2 cellular contexts compared by ENCODE assay signal in the genomic region with DNA sequence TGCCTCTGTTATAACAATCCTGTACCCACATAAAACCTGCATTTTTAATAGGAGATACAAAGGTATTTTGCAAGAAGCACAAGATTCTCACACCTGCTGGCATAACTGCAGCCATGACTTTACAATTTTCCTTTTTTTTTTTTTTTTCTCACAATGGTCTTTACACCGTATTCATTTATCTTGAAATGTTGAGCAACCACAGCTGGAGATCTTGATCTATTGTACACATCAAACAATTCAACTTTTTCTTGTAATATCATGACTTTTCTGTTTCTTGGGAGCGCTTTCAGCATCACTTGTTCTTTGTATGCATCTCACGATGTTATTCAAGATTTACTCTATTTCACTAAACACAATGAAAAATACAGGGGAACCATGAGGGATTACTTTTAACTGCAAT.
TF ChIP-seq lines count a peak whose summit lies in the region.

No MANE protein-coding gene starts in this region.

TF ChIP-seq in GM23338, 12 proteins besides CTCF, POLR2A, EP300 and RAD21 (continued from another document):
- TF ChIP-seq, protein P1, sequence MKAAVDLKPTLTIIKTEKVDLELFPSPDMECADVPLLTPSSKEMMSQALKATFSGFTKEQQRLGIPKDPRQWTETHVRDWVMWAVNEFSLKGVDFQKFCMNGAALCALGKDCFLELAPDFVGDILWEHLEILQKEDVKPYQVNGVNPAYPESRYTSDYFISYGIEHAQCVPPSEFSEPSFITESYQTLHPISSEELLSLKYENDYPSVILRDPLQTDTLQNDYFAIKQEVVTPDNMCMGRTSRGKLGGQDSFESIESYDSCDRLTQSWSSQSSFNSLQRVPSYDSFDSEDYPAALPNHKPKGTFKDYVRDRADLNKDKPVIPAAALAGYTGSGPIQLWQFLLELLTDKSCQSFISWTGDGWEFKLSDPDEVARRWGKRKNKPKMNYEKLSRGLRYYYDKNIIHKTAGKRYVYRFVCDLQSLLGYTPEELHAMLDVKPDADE (IDR thresholded peaks at IDR 0.05) = no peak
- TF ChIP-seq, protein P2, sequence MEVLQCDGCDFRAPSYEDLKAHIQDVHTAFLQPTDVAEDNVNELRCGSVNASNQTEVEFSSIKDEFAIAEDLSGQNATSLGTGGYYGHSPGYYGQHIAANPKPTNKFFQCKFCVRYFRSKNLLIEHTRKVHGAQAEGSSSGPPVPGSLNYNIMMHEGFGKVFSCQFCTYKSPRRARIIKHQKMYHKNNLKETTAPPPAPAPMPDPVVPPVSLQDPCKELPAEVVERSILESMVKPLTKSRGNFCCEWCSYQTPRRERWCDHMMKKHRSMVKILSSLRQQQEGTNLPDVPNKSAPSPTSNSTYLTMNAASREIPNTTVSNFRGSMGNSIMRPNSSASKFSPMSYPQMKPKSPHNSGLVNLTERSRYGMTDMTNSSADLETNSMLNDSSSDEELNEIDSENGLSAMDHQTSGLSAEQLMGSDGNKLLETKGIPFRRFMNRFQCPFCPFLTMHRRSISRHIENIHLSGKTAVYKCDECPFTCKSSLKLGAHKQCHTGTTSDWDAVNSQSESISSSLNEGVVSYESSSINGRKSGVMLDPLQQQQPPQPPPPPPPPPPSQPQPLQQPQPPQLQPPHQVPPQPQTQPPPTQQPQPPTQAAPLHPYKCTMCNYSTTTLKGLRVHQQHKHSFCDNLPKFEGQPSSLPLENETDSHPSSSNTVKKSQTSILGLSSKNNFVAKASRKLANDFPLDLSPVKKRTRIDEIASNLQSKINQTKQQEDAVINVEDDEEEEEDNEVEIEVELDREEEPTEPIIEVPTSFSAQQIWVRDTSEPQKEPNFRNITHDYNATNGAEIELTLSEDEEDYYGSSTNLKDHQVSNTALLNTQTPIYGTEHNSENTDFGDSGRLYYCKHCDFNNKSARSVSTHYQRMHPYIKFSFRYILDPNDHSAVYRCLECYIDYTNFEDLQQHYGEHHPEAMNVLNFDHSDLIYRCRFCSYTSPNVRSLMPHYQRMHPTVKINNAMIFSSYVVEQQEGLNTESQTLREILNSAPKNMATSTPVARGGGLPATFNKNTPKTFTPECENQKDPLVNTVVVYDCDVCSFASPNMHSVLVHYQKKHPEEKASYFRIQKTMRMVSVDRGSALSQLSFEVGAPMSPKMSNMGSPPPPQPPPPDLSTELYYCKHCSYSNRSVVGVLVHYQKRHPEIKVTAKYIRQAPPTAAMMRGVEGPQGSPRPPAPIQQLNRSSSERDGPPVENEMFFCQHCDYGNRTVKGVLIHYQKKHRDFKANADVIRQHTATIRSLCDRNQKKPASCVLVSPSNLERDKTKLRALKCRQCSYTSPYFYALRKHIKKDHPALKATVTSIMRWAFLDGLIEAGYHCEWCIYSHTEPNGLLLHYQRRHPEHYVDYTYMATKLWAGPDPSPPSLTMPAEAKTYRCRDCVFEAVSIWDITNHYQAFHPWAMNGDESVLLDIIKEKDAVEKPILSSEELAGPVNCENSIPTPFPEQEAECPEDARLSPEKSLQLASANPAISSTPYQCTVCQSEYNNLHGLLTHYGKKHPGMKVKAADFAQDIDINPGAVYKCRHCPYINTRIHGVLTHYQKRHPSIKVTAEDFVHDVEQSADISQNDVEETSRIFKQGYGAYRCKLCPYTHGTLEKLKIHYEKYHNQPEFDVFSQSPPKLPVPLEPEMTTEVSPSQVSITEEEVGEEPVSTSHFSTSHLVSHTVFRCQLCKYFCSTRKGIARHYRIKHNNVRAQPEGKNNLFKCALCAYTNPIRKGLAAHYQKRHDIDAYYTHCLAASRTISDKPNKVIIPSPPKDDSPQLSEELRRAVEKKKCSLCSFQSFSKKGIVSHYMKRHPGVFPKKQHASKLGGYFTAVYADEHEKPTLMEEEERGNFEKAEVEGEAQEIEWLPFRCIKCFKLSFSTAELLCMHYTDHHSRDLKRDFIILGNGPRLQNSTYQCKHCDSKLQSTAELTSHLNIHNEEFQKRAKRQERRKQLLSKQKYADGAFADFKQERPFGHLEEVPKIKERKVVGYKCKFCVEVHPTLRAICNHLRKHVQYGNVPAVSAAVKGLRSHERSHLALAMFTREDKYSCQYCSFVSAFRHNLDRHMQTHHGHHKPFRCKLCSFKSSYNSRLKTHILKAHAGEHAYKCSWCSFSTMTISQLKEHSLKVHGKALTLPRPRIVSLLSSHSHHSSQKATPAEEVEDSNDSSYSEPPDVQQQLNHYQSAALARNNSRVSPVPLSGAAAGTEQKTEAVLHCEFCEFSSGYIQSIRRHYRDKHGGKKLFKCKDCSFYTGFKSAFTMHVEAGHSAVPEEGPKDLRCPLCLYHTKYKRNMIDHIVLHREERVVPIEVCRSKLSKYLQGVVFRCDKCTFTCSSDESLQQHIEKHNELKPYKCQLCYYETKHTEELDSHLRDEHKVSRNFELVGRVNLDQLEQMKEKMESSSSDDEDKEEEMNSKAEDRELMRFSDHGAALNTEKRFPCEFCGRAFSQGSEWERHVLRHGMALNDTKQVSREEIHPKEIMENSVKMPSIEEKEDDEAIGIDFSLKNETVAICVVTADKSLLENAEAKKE (CRISPR knock-in tag; IDR thresholded peaks at IDR 0.05) = no peak
- no peak for TF ChIP-seq STAT1 (IDR thresholded peaks at IDR 0.05; ENCODE audit: unreplicated experiment)
- TF ChIP-seq POLR2AphosphoS5 (IDR thresholded peaks at IDR 0.05; ENCODE audit: low read depth) = no peak
- TF ChIP-seq, protein P3, sequence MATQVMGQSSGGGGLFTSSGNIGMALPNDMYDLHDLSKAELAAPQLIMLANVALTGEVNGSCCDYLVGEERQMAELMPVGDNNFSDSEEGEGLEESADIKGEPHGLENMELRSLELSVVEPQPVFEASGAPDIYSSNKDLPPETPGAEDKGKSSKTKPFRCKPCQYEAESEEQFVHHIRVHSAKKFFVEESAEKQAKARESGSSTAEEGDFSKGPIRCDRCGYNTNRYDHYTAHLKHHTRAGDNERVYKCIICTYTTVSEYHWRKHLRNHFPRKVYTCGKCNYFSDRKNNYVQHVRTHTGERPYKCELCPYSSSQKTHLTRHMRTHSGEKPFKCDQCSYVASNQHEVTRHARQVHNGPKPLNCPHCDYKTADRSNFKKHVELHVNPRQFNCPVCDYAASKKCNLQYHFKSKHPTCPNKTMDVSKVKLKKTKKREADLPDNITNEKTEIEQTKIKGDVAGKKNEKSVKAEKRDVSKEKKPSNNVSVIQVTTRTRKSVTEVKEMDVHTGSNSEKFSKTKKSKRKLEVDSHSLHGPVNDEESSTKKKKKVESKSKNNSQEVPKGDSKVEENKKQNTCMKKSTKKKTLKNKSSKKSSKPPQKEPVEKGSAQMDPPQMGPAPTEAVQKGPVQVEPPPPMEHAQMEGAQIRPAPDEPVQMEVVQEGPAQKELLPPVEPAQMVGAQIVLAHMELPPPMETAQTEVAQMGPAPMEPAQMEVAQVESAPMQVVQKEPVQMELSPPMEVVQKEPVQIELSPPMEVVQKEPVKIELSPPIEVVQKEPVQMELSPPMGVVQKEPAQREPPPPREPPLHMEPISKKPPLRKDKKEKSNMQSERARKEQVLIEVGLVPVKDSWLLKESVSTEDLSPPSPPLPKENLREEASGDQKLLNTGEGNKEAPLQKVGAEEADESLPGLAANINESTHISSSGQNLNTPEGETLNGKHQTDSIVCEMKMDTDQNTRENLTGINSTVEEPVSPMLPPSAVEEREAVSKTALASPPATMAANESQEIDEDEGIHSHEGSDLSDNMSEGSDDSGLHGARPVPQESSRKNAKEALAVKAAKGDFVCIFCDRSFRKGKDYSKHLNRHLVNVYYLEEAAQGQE (IDR thresholded peaks at IDR 0.05; ENCODE audit: unreplicated experiment) = no peak
- no peak for TF ChIP-seq ZNF114 (CRISPR knock-in tag; IDR thresholded peaks at IDR 0.05)
- TF ChIP-seq JUNB (IDR thresholded peaks at IDR 0.05; ENCODE audit: unreplicated experiment) = no peak
- no peak for TF ChIP-seq ZNF331 (CRISPR knock-in tag; IDR thresholded peaks at IDR 0.05; ENCODE audit: low read depth)

TF ChIP-seq in K562, 482 proteins besides CTCF, POLR2A, EP300 and RAD21 (continued from another document):
- TF ChIP-seq, protein P4, sequence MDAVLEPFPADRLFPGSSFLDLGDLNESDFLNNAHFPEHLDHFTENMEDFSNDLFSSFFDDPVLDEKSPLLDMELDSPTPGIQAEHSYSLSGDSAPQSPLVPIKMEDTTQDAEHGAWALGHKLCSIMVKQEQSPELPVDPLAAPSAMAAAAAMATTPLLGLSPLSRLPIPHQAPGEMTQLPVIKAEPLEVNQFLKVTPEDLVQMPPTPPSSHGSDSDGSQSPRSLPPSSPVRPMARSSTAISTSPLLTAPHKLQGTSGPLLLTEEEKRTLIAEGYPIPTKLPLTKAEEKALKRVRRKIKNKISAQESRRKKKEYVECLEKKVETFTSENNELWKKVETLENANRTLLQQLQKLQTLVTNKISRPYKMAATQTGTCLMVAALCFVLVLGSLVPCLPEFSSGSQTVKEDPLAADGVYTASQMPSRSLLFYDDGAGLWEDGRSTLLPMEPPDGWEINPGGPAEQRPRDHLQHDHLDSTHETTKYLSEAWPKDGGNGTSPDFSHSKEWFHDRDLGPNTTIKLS (IDR thresholded peaks at IDR 0.05; ENCODE audit: borderline replicate concordance, low read depth) = no peak
- TF ChIP-seq MAFG (tag; conservative IDR thresholded peaks at IDR 0.05) = peak; percentile 36
- TF ChIP-seq ZNF316 (IDR thresholded peaks at IDR 0.05) = 0 out of 2 replicates have a peak, but pooled peaks have one; percentile 10
- no peak for TF ChIP-seq POLR2AphosphoS5 (IDR thresholded peaks at IDR 0.05; ENCODE audit: control insufficient read depth, insufficient read depth, low read depth, low read length)
- no peak for TF ChIP-seq PCBP2 (IDR thresholded peaks at IDR 0.05; ENCODE audit: low read depth, low read length, poor library complexity, severe bottlenecking)
